In the genomic region with DNA sequence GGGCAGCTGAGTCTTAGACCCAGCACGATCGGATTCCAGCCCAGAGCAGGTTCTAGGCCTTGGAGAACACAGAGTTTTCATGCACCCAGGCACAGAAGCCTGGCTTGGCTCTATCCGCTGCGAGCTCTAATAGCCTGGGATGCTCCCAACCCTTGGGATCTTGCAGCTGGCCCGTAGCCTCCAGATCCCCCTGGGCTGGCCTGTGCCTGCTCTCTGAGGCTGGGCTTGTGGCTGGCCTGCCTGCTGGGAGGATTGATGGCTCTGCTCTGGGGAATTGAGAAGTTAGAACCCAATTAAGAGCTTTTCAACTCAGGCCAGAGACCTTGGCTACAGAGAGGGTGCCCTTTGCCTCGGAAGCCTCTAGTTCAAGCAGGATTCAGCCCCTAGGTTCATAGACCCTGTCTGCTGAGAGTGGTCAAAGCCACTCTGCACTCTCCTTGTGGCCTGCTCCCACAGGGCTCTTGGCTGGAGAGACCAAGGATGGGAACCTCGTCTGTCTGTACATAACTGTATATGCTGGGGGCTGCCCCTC, we compare ENCODE assay signal across 32 cellular contexts.
"Had no signal": no experiment of that assay in that cellular context is flagged by ENCODE, and none has a peak within 500 bp of the region (broad histone marks: within the 10 kb centered on the region; RNA-seq: fewer than 3 reads in every experiment).

No MANE protein-coding gene starts in this region.

- H3K4me1 ChIP-seq: lower lobe of right lung had no signal

- DNase-seq: activated CD4-positive, alpha-beta T cell treated with anti-CD3 and anti-CD28 coated beads for 4 hours; activated CD4-positive, alpha-beta T cell treated with anti-CD3 and anti-CD28 coated beads, Interleukin-2, amount 50 U/mL, for 48 hours; activated CD8-positive, alpha-beta memory T cell treated with anti-CD3 and anti-CD28 coated beads for 24 hours; activated effector memory CD4-positive, alpha-beta T cell treated with Interleukin-2 at 50 U/mL for 16 hours; activated naive CD4-positive, alpha-beta T cell treated with Interleukin-2 at 50 U/mL for 16 hours; anterior cingulate cortex; cerebellar nuclear complex; colonic mucosa; effector CD8-positive, alpha-beta T cell; esophagus squamous epithelium; foreskin melanocyte; lower lobe of right lung; mesenchymal stem cell; natural killer cell; ovary; stimulated activated CD4-positive, alpha-beta T cell treated with anti-CD3 and anti-CD28 coated beads, Interleukin-12 subunit alpha, Interleukin-12 subunit beta, amount 100 ng/mL, for 4 hours; stimulated activated CD4-positive, alpha-beta T cell treated with anti-CD3 and anti-CD28 coated beads, Interleukin-4, amount 100 ng/mL, for 4 hours; stimulated activated CD8-positive, alpha-beta memory T cell treated with anti-CD3 and anti-CD28 coated beads, Interleukin-4, amount 100 ng/mL, for 48 hours; stimulated activated naive CD8-positive, alpha-beta T cell treated with anti-CD3 and anti-CD28 coated beads, Interleukin-15, amount 100 ng/mL, for 72 hours; substantia nigra; T-helper 1 cell; thyroid gland had no signal

- H3K4me3 Mint-ChIP-seq: activated naive CD8-positive, alpha-beta T cell; natural killer cell; stimulated activated memory B cell treated with anti-CD40 and anti-IgM and Interleukin-4, amounts not matched to agents 10 μg/mL and 1 μg/mL and 100 μg/mL, for 72 hours; stimulated activated naive CD8-positive, alpha-beta T cell treated with anti-CD3 and anti-CD28 coated beads, Interleukin-15, amount 100 ng/mL, for 72 hours had no signal

- H3K27ac ChIP-seq: colonic mucosa, epithelial cell of prostate, esophagus squamous epithelium, lower lobe of right lung, ovary, skin epidermis, thyroid gland, upper lobe of left lung had no signal

- H3K9me3 ChIP-seq: colonic mucosa, esophagus squamous epithelium, lower lobe of right lung, ovary, thyroid gland, upper lobe of left lung, vagina had no signal

- ATAC-seq: lower lobe of right lung; natural killer cell; sciatic nerve; stimulated activated memory B cell treated with anti-CD40 and anti-IgM and Interleukin-4, amounts not matched to agents 10 μg/mL and 1 μg/mL and 100 μg/mL, for 72 hours; stimulated activated naive CD8-positive, alpha-beta T cell treated with anti-CD3 and anti-CD28 coated beads, Interleukin-15, amount 100 ng/mL, for 72 hours had no signal

- H3K36me3 Mint-ChIP-seq: activated naive CD8-positive, alpha-beta T cell; natural killer cell had no signal

- H3K27ac Mint-ChIP-seq: activated naive CD8-positive, alpha-beta T cell; natural killer cell; progenitor cell of endocrine pancreas; stimulated activated memory B cell treated with anti-CD40 and anti-IgM and Interleukin-4, amounts not matched to agents 10 μg/mL and 1 μg/mL and 100 μg/mL, for 72 hours; stimulated activated naive CD8-positive, alpha-beta T cell treated with anti-CD3 and anti-CD28 coated beads, Interleukin-15, amount 100 ng/mL, for 72 hours had no signal

- H3K27me3 ChIP-seq: colonic mucosa, esophagus squamous epithelium, ovary, thyroid gland, upper lobe of left lung, vagina had no signal

- H3K9me3 Mint-ChIP-seq: natural killer cell; stimulated activated memory B cell treated with anti-CD40 and anti-IgM and Interleukin-4, amounts not matched to agents 10 μg/mL and 1 μg/mL and 100 μg/mL, for 72 hours; stimulated activated naive CD8-positive, alpha-beta T cell treated with anti-CD3 and anti-CD28 coated beads, Interleukin-15, amount 100 ng/mL, for 72 hours had no signal

- H3K4me3 ChIP-seq: colonic mucosa, esophagus squamous epithelium, lower lobe of right lung, ovary, skin epidermis, thyroid gland, upper lobe of left lung, vagina had no signal

- H3K4me1 Mint-ChIP-seq: natural killer cell; stimulated activated memory B cell treated with anti-CD40 and anti-IgM and Interleukin-4, amounts not matched to agents 10 μg/mL and 1 μg/mL and 100 μg/mL, for 72 hours had no signal

- H3K27me3 Mint-ChIP-seq: stimulated activated naive CD8-positive, alpha-beta T cell treated with anti-CD3 and anti-CD28 coated beads, Interleukin-15, amount 100 ng/mL, for 72 hours had no signal

- FAIRE-seq: bronchial epithelial cell, endometrium had no signal

- H3K36me3 ChIP-seq: colonic mucosa, esophagus squamous epithelium, lower lobe of right lung, ovary, thyroid gland, upper lobe of left lung, vagina had no signal
